ENCODE assay signal across 26 cellular contexts in the genomic region with DNA sequence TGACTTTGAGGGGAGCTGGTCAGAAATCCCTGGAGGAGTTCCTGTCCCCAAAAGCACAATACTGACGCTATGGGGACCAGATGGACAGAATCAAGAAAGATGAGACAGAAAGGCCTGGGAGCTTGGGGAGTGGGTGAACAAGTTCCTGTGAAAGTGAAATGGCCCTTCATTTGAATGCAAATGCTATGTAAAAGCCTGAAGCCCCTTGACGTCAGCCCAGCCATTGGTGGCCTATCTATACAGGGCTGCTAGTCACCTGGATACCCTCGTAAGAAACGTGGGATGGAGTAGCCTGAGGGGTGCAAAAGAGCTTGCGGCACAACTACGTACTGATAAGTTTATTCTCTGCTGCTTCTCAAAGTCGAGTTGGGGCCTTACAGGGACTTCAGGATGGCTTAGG. TPM values are rescaled to one million over a fixed set of nuclear protein-coding genes. Genes with fewer than 3 reads are reported as not detected.
"Had no signal": no experiment of that assay in that cellular context is flagged by ENCODE, and none has a peak within 500 bp of the region (broad histone marks: within the 10 kb centered on the region; RNA-seq: fewer than 3 reads in every experiment).

Gene CDX4 (plus strand): TSS at position 223 of the 400 bp plus-strand sequence. CDS start 201 bp downstream, outside the sequence.

- H3K27ac ChIP-seq: cardiac muscle cell, lower lobe of right lung, tibial artery had no signal

- H3K4me1 ChIP-seq: lower lobe of right lung had no signal

- H3K27ac Mint-ChIP-seq: stimulated activated effector memory CD8-positive, alpha-beta T cell treated with anti-CD3 and anti-CD28 coated beads, Interleukin-12 subunit alpha, Interleukin-12 subunit beta, amount 100 ng/mL, for 72 hours; stimulated activated naive CD8-positive, alpha-beta T cell treated with anti-CD3 and anti-CD28 coated beads, Interleukin-15, amount 100 ng/mL, for 72 hours; T-helper 2 cell treated with Interferon-gamma antibody and Interleukin-4, amounts not matched to agents 5 μg/mL and 100 μg/mL, for 36 hours had no signal

- ATAC-seq: esophagus mucosa; left lobe of liver; lower lobe of right lung; naive thymus-derived CD4-positive, alpha-beta T cell; sciatic nerve; stimulated activated effector memory CD8-positive, alpha-beta T cell treated with anti-CD3 and anti-CD28 coated beads, Interleukin-12 subunit alpha, Interleukin-12 subunit beta, amount 100 ng/mL, for 72 hours; stimulated activated naive CD8-positive, alpha-beta T cell treated with anti-CD3 and anti-CD28 coated beads, Interleukin-15, amount 100 ng/mL, for 72 hours had no signal

- H3K4me3 Mint-ChIP-seq: neural crest cell; stimulated activated effector memory CD8-positive, alpha-beta T cell treated with anti-CD3 and anti-CD28 coated beads, Interleukin-12 subunit alpha, Interleukin-12 subunit beta, amount 100 ng/mL, for 72 hours; T-helper 2 cell treated with Interferon-gamma antibody and Interleukin-4, amounts not matched to agents 5 μg/mL and 100 μg/mL, for 36 hours had no signal

- H3K4me1 Mint-ChIP-seq: stimulated activated effector memory CD8-positive, alpha-beta T cell treated with anti-CD3 and anti-CD28 coated beads, Interleukin-12 subunit alpha, Interleukin-12 subunit beta, amount 100 ng/mL, for 72 hours had no signal

- H3K9me3 Mint-ChIP-seq: activated T-cell treated with anti-CD3 and anti-CD28 coated beads, Interleukin-2, amount 50 U/mL, for 4 hours; stimulated activated effector memory CD8-positive, alpha-beta T cell treated with anti-CD3 and anti-CD28 coated beads, Interleukin-12 subunit alpha, Interleukin-12 subunit beta, amount 100 ng/mL, for 72 hours; stimulated activated naive CD8-positive, alpha-beta T cell treated with anti-CD3 and anti-CD28 coated beads, Interleukin-15, amount 100 ng/mL, for 72 hours; T-helper 2 cell treated with Interferon-gamma antibody and Interleukin-4, amounts not matched to agents 5 μg/mL and 100 μg/mL, for 36 hours had no signal

- H3K36me3 Mint-ChIP-seq: stimulated activated effector memory CD8-positive, alpha-beta T cell treated with anti-CD3 and anti-CD28 coated beads, Interleukin-12 subunit alpha, Interleukin-12 subunit beta, amount 100 ng/mL, for 72 hours had no signal

- H3K9me3 ChIP-seq: lower lobe of right lung had no signal

- H3K4me3 ChIP-seq: cardiac muscle cell, lower lobe of right lung had no signal

- H3K36me3 ChIP-seq: cardiac muscle cell, lower lobe of right lung, tibial artery had no signal

- DNase-seq: activated naive CD4-positive, alpha-beta T cell treated with Interleukin-2 at 50 U/mL for 16 hours; activated T-cell treated with anti-CD3 and anti-CD28 coated beads, Interleukin-2, amount 50 U/mL, for 4 hours; dermis blood vessel endothelial cell; effector CD8-positive, alpha-beta T cell; foreskin melanocyte; hippocampal formation; lower lobe of right lung; naive thymus-derived CD4-positive, alpha-beta T cell; small intestine; stimulated activated naive CD8-positive, alpha-beta T cell treated with anti-CD3 and anti-CD28 coated beads, Interleukin-15, amount 100 ng/mL, for 72 hours; tibial artery had no signal

RNA-seq across cellular contexts. Expression of gene CDX4, which starts in this region (rescaled TPM):
- total RNA-seq: activated CD8-positive, alpha-beta memory T cell treated with anti-CD3 and anti-CD28 coated beads for 36 hours; activated T-cell treated with anti-CD3 and anti-CD28 coated beads, Interleukin-2, amount 50 U/mL, for 4 hours; cardiac muscle cell; dermis blood vessel endothelial cell; endothelial cell of umbilical vein; esophagus mucosa; kidney epithelial cell; left lobe of liver; lower lobe of right lung; mesenteric fat pad; naive thymus-derived CD4-positive, alpha-beta T cell; neural crest cell; osteoblast; posterior vena cava; renal cortical epithelial cell; sciatic nerve; urinary bladder had no signal
- polyA plus RNA-seq: cardiac muscle cell; endothelial cell of umbilical vein; naive thymus-derived CD4-positive, alpha-beta T cell; small intestine; urinary bladder had no signal
